Comparison of ENCODE assay signal across 24 cellular contexts in genomic region chr20:9510926-9511325, GRCh38. TPM values are rescaled to one million over a fixed set of nuclear protein-coding genes. Genes with fewer than 3 reads are reported as not detected.
DNase-seq lines count a peak whose midpoint lies in the region; ATAC-seq and TF ChIP-seq lines count a peak whose summit lies in the region.
"Had no signal": no experiment of that assay in that cellular context is flagged by ENCODE, and none has a peak within 500 bp of the region (broad histone marks: within the 10 kb centered on the region; RNA-seq: fewer than 3 reads in every experiment).

No MANE protein-coding gene starts in this region.

- DNase-seq in NOMO-1 treated with DMSO at 0.1 percent for 48 hours (lab: John Stamatoyannopoulos, UW; ENCODE audit: unreplicated experiment) (peak; percentile 23), NOMO-1 (lab: John Stamatoyannopoulos, UW; ENCODE audit: unreplicated experiment in 2 of 2) (no peak), GM23338 (ENCODE audit: low spot score) (no peak), HL-60 (ENCODE audit: low read depth in 1 of 2, low spot score in 1 of 2) (no peak), G401 (ENCODE audit: low spot score) (no peak), NCI-H187 treated with DMSO at 0.1 percent for 48 hours (lab: John Stamatoyannopoulos, UW) (no peak)
- DNase-seq in activated effector memory CD4-positive, alpha-beta T cell treated with anti-CD3 and anti-CD28 coated beads, Interleukin-2, amount 50 U/mL, for 16 hours, result no peak
- DNase-seq: activated CD8-positive, alpha-beta memory T cell treated with anti-CD3 and anti-CD28 coated beads, Interleukin-2, amount 50 U/mL, for 48 hours; activated naive CD4-positive, alpha-beta T cell treated with Interleukin-2 at 50 U/mL for 16 hours; body of pancreas; CD4-positive, CD25-positive, alpha-beta regulatory T cell; DND-41; HCEC 1CT; lower lobe of right lung; MG63; NCI-H748 treated with DMSO at 0.1 percent for 48 hours; pancreas; stimulated activated CD4-positive, alpha-beta T cell treated with anti-CD3 and anti-CD28 coated beads, Interleukin-4, amount 100 ng/mL, for 24 hours; thyroid gland had no signal

- no peak overlapping the region for H2AFZ ChIP-seq in GM23338

- H3K27me3 ChIP-seq in GM23338 (ENCODE audit: insufficient read depth) (peaks cover 100% of the 10 kb centered on the region), HL-60 (ENCODE audit: insufficient read depth, poor library complexity, severe bottlenecking) (peaks cover 64% of the 10 kb centered on the region)

- in situ Hi-C loops in G401 (cut with HindIII; ENCODE audit: low sequenced_read_pairs), result no loop called here

- no peaks in the 10 kb centered on the region for H3K36me3 Mint-ChIP-seq in GM23338 (ENCODE audit: low read depth)
- H3K36me3 Mint-ChIP-seq: CD4-positive, CD25-positive, alpha-beta regulatory T cell had no signal

- H3K27me3 Mint-ChIP-seq in GM23338 (ENCODE audit: insufficient read depth, low read depth, poor library complexity), result peaks cover 63% of the 10 kb centered on the region

- H3K4me1 Mint-ChIP-seq in GM23338, result peaks cover 24% of the 10 kb centered on the region; the same call in 2 of the 3 replicates
- H3K4me1 Mint-ChIP-seq: CD4-positive, CD25-positive, alpha-beta regulatory T cell had no signal

- H3K4me1 ChIP-seq in GM23338 (ENCODE audit: insufficient read depth), result peaks cover 60% of the 10 kb centered on the region
- H3K4me1 ChIP-seq: pancreas had no signal

- H3K4me2 ChIP-seq in GM23338, result no peak overlapping the region

- no peak for ATAC-seq in GM23338
- no peak for ATAC-seq in HG02970 (IDR thresholded peaks at IDR 0.05; ENCODE audit: low FRiP score, unreplicated experiment)
- ATAC-seq: activated CD4-positive, CD25-positive, alpha-beta regulatory T cell treated with anti-CD3 and anti-CD28 coated beads, Interleukin-2, amount 50 U/mL, for 24 hours; body of pancreas; lower lobe of right lung; pancreas had no signal

- no peaks in the 10 kb centered on the region for H3K79me2 ChIP-seq in GM23338 (replicated peaks; ENCODE audit: insufficient read depth)

- no peaks in the 10 kb centered on the region for H4K20me1 ChIP-seq in GM23338 (replicated peaks; ENCODE audit: insufficient read depth)

- TF ChIP-seq CTCF in GM23338 (conservative IDR thresholded peaks at IDR 0.05; ENCODE audit: low read depth in 2 of 2) (no peak), HL-60 (IDR thresholded peaks at IDR 0.05; ENCODE audit: insufficient read depth, low read length) (no peak)

- no peaks in the 10 kb centered on the region for H3K9me2 ChIP-seq in GM23338 (ENCODE audit: insufficient read depth)

- no peaks in the 10 kb centered on the region for H3K36me3 ChIP-seq in GM23338 (ENCODE audit: insufficient read depth)
- H3K36me3 ChIP-seq: lower lobe of right lung, MG63, pancreas, thyroid gland had no signal

- H3K27ac ChIP-seq in GM23338 (ENCODE audit: low read depth) (no peak overlapping the region), HL-60 (replicated peaks) (no peak overlapping the region)
- H3K27ac ChIP-seq: 22Rv1, body of pancreas, lower lobe of right lung, pancreas, thyroid gland had no signal

- H3F3A ChIP-seq in GM23338 (replicated peaks; ENCODE audit: low read depth), result peaks cover 6% of the 10 kb centered on the region; the same call in 1 of the 2 replicates

- H3K9me3 Mint-ChIP-seq in GM23338, result no peaks in the 10 kb centered on the region
- H3K9me3 Mint-ChIP-seq: dendritic cell treated with granulocyte-macrophage colony-stimulating factor and Interleukin-4, amounts not matched to agents 40 ng/mL and 50 ng/mL, for 4 days; T-helper 1 cell treated with Interleukin-12 subunit alpha and Interleukin-12 subunit beta and Interleukin-4 antibody, amounts not matched to agents 30 μg/mL and 1 μg/mL, for 36 hours had no signal

- H3K4me3 ChIP-seq in GM23338, result no peak overlapping the region
- H3K4me3 ChIP-seq in HL-60 (replicated peaks; ENCODE audit: insufficient read depth, low read length), result peak overlapping the region; percentile 37
- H3K4me3 ChIP-seq: body of pancreas, lower lobe of right lung, MG63, pancreas, thyroid gland had no signal

- no peak overlapping the region for H3K27ac Mint-ChIP-seq in GM23338
- H3K27ac Mint-ChIP-seq: CD4-positive, CD25-positive, alpha-beta regulatory T cell; dendritic cell treated with granulocyte-macrophage colony-stimulating factor and Interleukin-4, amounts not matched to agents 40 ng/mL and 50 ng/mL, for 4 days; T-helper 1 cell treated with Interleukin-12 subunit alpha and Interleukin-12 subunit beta and Interleukin-4 antibody, amounts not matched to agents 30 μg/mL and 1 μg/mL, for 36 hours had no signal

- no peak overlapping the region for H3K4me3 Mint-ChIP-seq in GM23338
- H3K4me3 Mint-ChIP-seq: CD4-positive, CD25-positive, alpha-beta regulatory T cell; dendritic cell treated with granulocyte-macrophage colony-stimulating factor and Interleukin-4, amounts not matched to agents 40 ng/mL and 50 ng/mL, for 4 days; T-helper 1 cell treated with Interleukin-12 subunit alpha and Interleukin-12 subunit beta and Interleukin-4 antibody, amounts not matched to agents 30 μg/mL and 1 μg/mL, for 36 hours had no signal

TF ChIP-seq in GM23338, 12 proteins besides CTCF, POLR2A, EP300 and RAD21:
- TF ChIP-seq STAT1 (IDR thresholded peaks at IDR 0.05; ENCODE audit: unreplicated experiment), result no peak
- TF ChIP-seq EZH2 (IDR thresholded peaks at IDR 0.05; ENCODE audit: low read depth, unreplicated experiment), result peak; percentile 46

RNA-seq across cellular contexts. Expression of gene LAMP5, which starts 3.5 kb away (rescaled TPM):
- 0.21 and 0.62 TPM in 2 replicates for total RNA-seq in GM23338 (2014; rRNA removed; shearing (Covaris generic))
- polyA plus RNA-seq in GM23338 (2016; fragmentation: Nextera tagmentation; extraction: Ambion mirVana), result 0.10 and 0.29 TPM in 2 replicates
- not detected in 2 replicates for total RNA-seq in G401 (2014; rRNA removed; shearing (Covaris generic))
- total RNA-seq: body of pancreas; CD4-positive, CD25-positive, alpha-beta regulatory T cell had no signal
- polyA plus RNA-seq: CD4-positive, CD25-positive, alpha-beta regulatory T cell had no signal
